In genomic region chr1:24551290-24551859, GRCh38 we compare ENCODE assay signal across 23 cellular contexts. TPM values are rescaled to one million over a fixed set of nuclear protein-coding genes. Genes with fewer than 3 reads are reported as not detected.
DNase-seq lines count a peak whose midpoint lies in the region; ATAC-seq, FAIRE-seq and TF ChIP-seq lines count a peak whose summit lies in the region.
"Had no signal": no experiment of that assay in that cellular context is flagged by ENCODE, and none has a peak within 500 bp of the region (broad histone marks: within the 10 kb centered on the region; RNA-seq: fewer than 3 reads in every experiment).

No MANE protein-coding gene starts in this region.

- H3K36me3 ChIP-seq in Peyer's patch (no peaks in the 10 kb centered on the region), stomach (no peaks in the 10 kb centered on the region)
- H3K36me3 ChIP-seq: BLaER1 treated with 17β-estradiol and CSF1 and Interleukin-3, amounts not matched to agents 10 nM and 100 nM had no signal

- H3K4me3 ChIP-seq in Peyer's patch: no peak overlapping the region
- no peak overlapping the region for H3K4me3 ChIP-seq in stomach
- H3K4me3 ChIP-seq: BLaER1 treated with 17β-estradiol and CSF1 and Interleukin-3, amounts not matched to agents 10 nM and 100 nM; testis had no signal

- ATAC-seq in activated CD4-positive, CD25-positive, alpha-beta regulatory T cell treated with anti-CD3 and anti-CD28 coated beads, Interleukin-2, amount 50 U/mL, for 24 hours: no peak
- no peak for ATAC-seq in left lobe of liver
- ATAC-seq: naive thymus-derived CD4-positive, alpha-beta T cell; stimulated activated naive B cell treated with anti-CD40 and anti-IgM and Interleukin-4, amounts not matched to agents 10 μg/mL and 1 μg/mL and 100 μg/mL, for 72 hours had no signal

- DNase-seq in activated CD4-positive, CD25-positive, alpha-beta regulatory T cell treated with anti-CD3 and anti-CD28 coated beads, Interleukin-2, amount 50 U/mL, for 72 hours: peak; percentile 8
- DNase-seq in Peyer's patch (peak in 2 of 3 donors; percentile 65 to 78), left lobe of liver (ENCODE audit: low spot score) (peak; percentile 47), stomach (peak; percentile 55), DMS 273 treated with DMSO at 0.1 percent for 48 hours (lab: John Stamatoyannopoulos, UW) (no peak), GM19238 (ENCODE audit: insufficient read length, low spot score) (no peak), RCC 7860 (ENCODE audit: low spot score) (no peak)
- DNase-seq: ACHN; Calu3; naive thymus-derived CD4-positive, alpha-beta T cell; NCI-H1092; NCI-H187; NCI-H446; stimulated activated CD4-positive, alpha-beta T cell treated with anti-CD3 and anti-CD28 coated beads, Interleukin-12 subunit alpha, Interleukin-12 subunit beta, amount 100 ng/mL, for 4 hours; stimulated activated CD4-positive, alpha-beta T cell treated with anti-CD3 and anti-CD28 coated beads, Interleukin-4, amount 100 ng/mL, for 24 hours; stimulated activated naive B cell treated with anti-CD40 and anti-IgM and Interleukin-4, amounts not matched to agents 10 μg/mL and 1 μg/mL and 100 μg/mL, for 72 hours; testis had no signal

- no peaks in the 10 kb centered on the region for H3K9me3 ChIP-seq in Peyer's patch
- H3K9me3 ChIP-seq in stomach: no peaks in the 10 kb centered on the region
- H3K9me3 ChIP-seq: BLaER1 treated with 17β-estradiol and CSF1 and Interleukin-3, amounts not matched to agents 10 nM and 100 nM; testis had no signal

- TF ChIP-seq POLR2A in Peyer's patch (IDR thresholded peaks at IDR 0.05): no peak
- no peak for TF ChIP-seq POLR2A in stomach (IDR thresholded peaks at IDR 0.05)

- no peak for FAIRE-seq in RCC 7860 (lab: Jason Lieb, UNC)

- intact Hi-C loops in stomach (cut with DNase I; ENCODE audit: low total_unique reads): no loop called here

- H3K4me1 ChIP-seq in Peyer's patch (peaks cover 0 to 19% (median 5%) of the 10 kb centered on the region in 4 donors), stomach (peaks cover 7 to 23% (median 14%) of the 10 kb centered on the region in 4 donors)
- H3K4me1 ChIP-seq: testis had no signal

- TF ChIP-seq CTCF in Peyer's patch (IDR thresholded peaks at IDR 0.05): peak in 3 of 6 experiments; percentile 18 to 24 (median 23)
- no peak for TF ChIP-seq CTCF in stomach (IDR thresholded peaks at IDR 0.05)

- H3K27ac ChIP-seq in Peyer's patch: no peak overlapping the region
- no peak overlapping the region for H3K27ac ChIP-seq in stomach
- H3K27ac ChIP-seq: BLaER1 treated with 17β-estradiol and CSF1 and Interleukin-3, amounts not matched to agents 10 nM and 100 nM; epithelial cell of prostate; testis; VCaP had no signal

- 58 to 73% (median 66%) methylated on average over 9 of the region's 9 CpGs for WGBS in stomach, 5 donors

- no peak for TF ChIP-seq EP300 in stomach (IDR thresholded peaks at IDR 0.05)

- no peaks in the 10 kb centered on the region for H3K27me3 ChIP-seq in Peyer's patch
- H3K27me3 ChIP-seq in stomach: peaks cover 5 to 35% (median 10%) of the 10 kb centered on the region in 3 donors
- H3K27me3 ChIP-seq: testis had no signal

RNA-seq across cellular contexts. Expression of gene NCMAP, which starts 4.5 kb away (rescaled TPM):
- total RNA-seq in Peyer's patch (1 to 10 TPM; 1.6 to 9.5 (median 4.2) TPM), left lobe of liver (1.0 TPM), stomach (1 to 10 TPM in 3 of 5 donors, under 1 TPM in 2; 0.29 to 9.3 (median 3.9) TPM)
- polyA plus RNA-seq in stomach: 1 to 10 TPM; 2.4 to 5.0 (median 4.3) TPM
- total RNA-seq: activated T-helper 2 cell treated with anti-CD3 and anti-CD28 coated beads, Interferon-gamma antibody, Interleukin-2, Interleukin-4, amounts not matched to agents 10 μg/mL and 5 μg/mL and 100 μg/mL, durations not matched to agents 14 hours and 24 hours and 36 hours; osteoblast had no signal

RNA-seq across cellular contexts. Expression of gene RCAN3, which starts 48.7 kb away (rescaled TPM):
- total RNA-seq in Peyer's patch (10 to 100 TPM in 2 of 4 donors, 1 to 10 TPM in 2; 5.4 to 15.7 (median 9.3) TPM), left lobe of liver (2.9 TPM), stomach (10 to 100 TPM in 2 of 5 donors, 1 to 10 TPM in 3; 2.9 to 52.0 (median 9.3) TPM)
- polyA plus RNA-seq in stomach: 10 to 100 TPM in 1 of 3 donors, 1 to 10 TPM in 2; 5.7 to 10.7 (median 5.9) TPM

Comparison
In these comparisons a context has a peak if more than half of its experiments do, and no peak if none do; other contexts are left out.
1. DNase-seq: peak in activated CD4-positive, CD25-positive, alpha-beta regulatory T cell treated with anti-CD3 and anti-CD28 coated beads, Interleukin-2, amount 50 U/mL, for 72 hours (single experiment), Peyer's patch (2 of 3), left lobe of liver (single experiment) and stomach (single experiment); none in DMS 273 treated with DMSO at 0.1 percent for 48 hours (single experiment), GM19238 (single experiment) and RCC 7860 (single experiment).